ENCODE assay signal across 23 cellular contexts in genomic region chr9:134755221-134755907, GRCh38.
"Had no signal": no experiment of that assay in that cellular context is flagged by ENCODE, and none has a peak within 500 bp of the region (broad histone marks: within the 10 kb centered on the region; RNA-seq: fewer than 3 reads in every experiment).

No MANE protein-coding gene starts in this region.

- ATAC-seq: activated CD4-positive, alpha-beta T cell treated with anti-CD3 and anti-CD28 coated beads for 36 hours; activated CD8-positive, alpha-beta T cell treated with anti-CD3 and anti-CD28 coated beads for 36 hours; K562; Right ventricle myocardium inferior had no signal

- H3K4me2 ChIP-seq: SK-N-SH had no signal

- H3K4me1 Mint-ChIP-seq: activated CD4-positive, alpha-beta T cell treated with anti-CD3 and anti-CD28 coated beads for 36 hours; activated naive CD4-positive, alpha-beta T cell treated with anti-CD3 and anti-CD28 coated beads, Interleukin-2, amount 50 U/mL, for 24 hours; central memory CD8-positive, alpha-beta T cell had no signal

- H3K4me3 Mint-ChIP-seq: activated CD4-positive, alpha-beta T cell treated with anti-CD3 and anti-CD28 coated beads for 36 hours; activated CD8-positive, alpha-beta T cell treated with anti-CD3 and anti-CD28 coated beads for 36 hours; activated naive CD4-positive, alpha-beta T cell treated with anti-CD3 and anti-CD28 coated beads, Interleukin-2, amount 50 U/mL, for 24 hours; brain; central memory CD8-positive, alpha-beta T cell had no signal

- H3K27me3 Mint-ChIP-seq: activated CD4-positive, alpha-beta T cell treated with anti-CD3 and anti-CD28 coated beads for 36 hours; activated CD8-positive, alpha-beta T cell treated with anti-CD3 and anti-CD28 coated beads for 36 hours; activated naive CD4-positive, alpha-beta T cell treated with anti-CD3 and anti-CD28 coated beads, Interleukin-2, amount 50 U/mL, for 24 hours; brain had no signal

- H3K27ac Mint-ChIP-seq: activated CD4-positive, alpha-beta T cell treated with anti-CD3 and anti-CD28 coated beads for 36 hours; activated CD8-positive, alpha-beta T cell treated with anti-CD3 and anti-CD28 coated beads for 36 hours; activated naive CD4-positive, alpha-beta T cell treated with anti-CD3 and anti-CD28 coated beads, Interleukin-2, amount 50 U/mL, for 24 hours had no signal

- H3K9ac ChIP-seq: SK-N-SH had no signal

- H3K4me3 ChIP-seq: ascending aorta, K562 had no signal

- H3K36me3 Mint-ChIP-seq: activated naive CD4-positive, alpha-beta T cell treated with anti-CD3 and anti-CD28 coated beads, Interleukin-2, amount 50 U/mL, for 24 hours; brain had no signal

- H3K9me3 Mint-ChIP-seq: activated naive CD4-positive, alpha-beta T cell treated with anti-CD3 and anti-CD28 coated beads, Interleukin-2, amount 50 U/mL, for 24 hours; brain; central memory CD8-positive, alpha-beta T cell had no signal

- H3K27me3 ChIP-seq: ascending aorta had no signal

- H3K27ac ChIP-seq: ascending aorta, VCaP had no signal

- H3K4me1 ChIP-seq: ascending aorta had no signal

- DNase-seq: activated CD4-positive, alpha-beta T cell treated with anti-CD3 and anti-CD28 coated beads for 36 hours; activated CD8-positive, alpha-beta memory T cell treated with anti-CD3 and anti-CD28 coated beads, Interleukin-2, amount 50 U/mL, for 4 hours; activated CD8-positive, alpha-beta T cell treated with anti-CD3 and anti-CD28 coated beads for 36 hours; activated naive CD4-positive, alpha-beta T cell; activated T-cell treated with anti-CD3 and anti-CD28 coated beads, Interleukin-2, amount 50 U/mL, for 1 hour; Kasumi-1; NCI-H1048; NCI-H146; NCI-H187 treated with DMSO at 0.1 percent for 48 hours; NCI-H2171; NCI-H345; NCI-H510A; NCI-H526 treated with DMSO at 0.1 percent for 48 hours; NCI-H82; SK-N-SH; T-helper 1 cell had no signal

- H3K9me3 ChIP-seq: ascending aorta, SK-N-SH had no signal
